1 cellular context compared by ENCODE assay signal in genomic region chr3:112358311-112358780, GRCh38.
TF ChIP-seq lines count a peak whose summit lies in the region.

No MANE protein-coding gene starts in this region.

TF ChIP-seq in GM23338, 12 proteins besides CTCF, POLR2A, EP300 and RAD21 (continued from another document):
- TF ChIP-seq POLR2AphosphoS5 (IDR thresholded peaks at IDR 0.05; ENCODE audit: low read depth) = no peak
- TF ChIP-seq EZH2phosphoT487 (IDR thresholded peaks at IDR 0.05; ENCODE audit: unreplicated experiment) = no peak
- TF ChIP-seq ZNF114 (CRISPR knock-in tag; IDR thresholded peaks at IDR 0.05) = no peak
- TF ChIP-seq ZNF462 (CRISPR knock-in tag; IDR thresholded peaks at IDR 0.05) = no peak
- TF ChIP-seq ETS1 (IDR thresholded peaks at IDR 0.05) = no peak
- TF ChIP-seq ZNF331 (CRISPR knock-in tag; IDR thresholded peaks at IDR 0.05; ENCODE audit: low read depth) = no peak
- TF ChIP-seq CREB1 (CRISPR knock-in tag; IDR thresholded peaks at IDR 0.05; ENCODE audit: low read depth) = no peak
- TF ChIP-seq NANOG (IDR thresholded peaks at IDR 0.05; ENCODE audit: borderline replicate concordance) = no peak
